12 cellular contexts compared by ENCODE assay signal in genomic region chr2:241902357-241902991, GRCh38. TPM values are rescaled to one million over a fixed set of nuclear protein-coding genes. Genes with fewer than 3 reads are reported as not detected.
DNase-seq lines count a peak whose midpoint lies in the region; ATAC-seq and TF ChIP-seq lines count a peak whose summit lies in the region.
"Had no signal": no experiment of that assay in that cellular context is flagged by ENCODE, and none has a peak within 500 bp of the region (broad histone marks: within the 10 kb centered on the region; RNA-seq: fewer than 3 reads in every experiment).

No MANE protein-coding gene starts in this region.

- H3K27me3 ChIP-seq in upper lobe of right lung: no peaks in the 10 kb centered on the region

- no peaks in the 10 kb centered on the region for H3K36me3 ChIP-seq in upper lobe of right lung
- H3K36me3 ChIP-seq: tibial artery had no signal

- H3K27me3 Mint-ChIP-seq in activated naive CD8-positive, alpha-beta T cell treated with anti-CD3 and anti-CD28 coated beads, Interleukin-2, amount 10 ng/mL, durations not matched to agents 7 days and 5 days: no peaks in the 10 kb centered on the region
- no peaks in the 10 kb centered on the region for H3K27me3 Mint-ChIP-seq in activated naive CD8-positive, alpha-beta T cell treated with anti-CD3 and anti-CD28 coated beads, Interleukin-2, amount 50 U/mL, for 24 hours
- H3K27me3 Mint-ChIP-seq in chondrocyte (ENCODE audit: low read depth): peaks cover 3% of the 10 kb centered on the region

- H3K9me3 Mint-ChIP-seq in activated naive CD8-positive, alpha-beta T cell treated with anti-CD3 and anti-CD28 coated beads, Interleukin-2, amount 10 ng/mL, durations not matched to agents 7 days and 5 days: no peaks in the 10 kb centered on the region
- H3K9me3 Mint-ChIP-seq in activated naive CD8-positive, alpha-beta T cell treated with anti-CD3 and anti-CD28 coated beads, Interleukin-2, amount 50 U/mL, for 24 hours: no peaks in the 10 kb centered on the region
- H3K9me3 Mint-ChIP-seq in chondrocyte (ENCODE audit: low read depth): no peaks in the 10 kb centered on the region

- no peak overlapping the region for H3K4me3 ChIP-seq in upper lobe of right lung

- H3K4me3 Mint-ChIP-seq in activated naive CD8-positive, alpha-beta T cell treated with anti-CD3 and anti-CD28 coated beads, Interleukin-2, amount 10 ng/mL, durations not matched to agents 7 days and 5 days: no peak overlapping the region
- H3K4me3 Mint-ChIP-seq in activated naive CD8-positive, alpha-beta T cell treated with anti-CD3 and anti-CD28 coated beads, Interleukin-2, amount 50 U/mL, for 24 hours: no peak overlapping the region
- H3K4me3 Mint-ChIP-seq in chondrocyte (ENCODE audit: unreplicated experiment): no peak overlapping the region

- TF ChIP-seq CTCF in chondrocyte (IDR thresholded peaks at IDR 0.05) (no peak), upper lobe of right lung (IDR thresholded peaks at IDR 0.05) (no peak)

- no peak for ATAC-seq in activated naive CD8-positive, alpha-beta T cell treated with anti-CD3 and anti-CD28 coated beads, Interleukin-2, amount 10 ng/mL, durations not matched to agents 7 days and 5 days (ENCODE audit: low read depth)
- ATAC-seq in activated naive CD8-positive, alpha-beta T cell treated with anti-CD3 and anti-CD28 coated beads, Interleukin-2, amount 50 U/mL, for 24 hours: no peak
- no peak for ATAC-seq in upper lobe of right lung
- no peak for ATAC-seq in HG03442 (IDR thresholded peaks at IDR 0.05; ENCODE audit: unreplicated experiment)
- no peak for ATAC-seq in GM18870 (IDR thresholded peaks at IDR 0.05; ENCODE audit: unreplicated experiment)

- peak; percentile 25 for DNase-seq in activated naive CD8-positive, alpha-beta T cell treated with anti-CD3 and anti-CD28 coated beads, Interleukin-2, amount 10 ng/mL, durations not matched to agents 7 days and 5 days
- DNase-seq in activated naive CD8-positive, alpha-beta T cell treated with anti-CD3 and anti-CD28 coated beads, Interleukin-2, amount 50 U/mL, for 24 hours: no peak
- DNase-seq in chondrocyte (ENCODE audit: low spot score) (peak; percentile 89), mesenteric fat pad (ENCODE audit: low spot score) (peak; percentile 81), upper lobe of right lung (peak; percentile 62), NCI-H2196 treated with DMSO at 0.1 percent for 48 hours (lab: John Stamatoyannopoulos, UW; ENCODE audit: unreplicated experiment) (no peak)
- DNase-seq: effector memory CD4-positive, alpha-beta T cell; foreskin keratinocyte; tibial artery had no signal

- H3K9me3 ChIP-seq in upper lobe of right lung: no peaks in the 10 kb centered on the region
- H3K9me3 ChIP-seq: tibial artery had no signal

- intact Hi-C loops in upper lobe of right lung (cut with DNase I): no loop called here

- no peak overlapping the region for H3K27ac ChIP-seq in upper lobe of right lung
- H3K27ac ChIP-seq: foreskin keratinocyte, tibial artery had no signal

- POLR2A ChIA-PET in activated naive CD8-positive, alpha-beta T cell treated with anti-CD3 and anti-CD28 coated beads, Interleukin-2, amount 10 ng/mL, durations not matched to agents 7 days and 5 days (lab: Charles Lee): no interaction called here

- no peaks in the 10 kb centered on the region for H3K4me1 ChIP-seq in upper lobe of right lung

- no peaks in the 10 kb centered on the region for H3K36me3 Mint-ChIP-seq in activated naive CD8-positive, alpha-beta T cell treated with anti-CD3 and anti-CD28 coated beads, Interleukin-2, amount 10 ng/mL, durations not matched to agents 7 days and 5 days
- peaks cover 3% of the 10 kb centered on the region for H3K36me3 Mint-ChIP-seq in activated naive CD8-positive, alpha-beta T cell treated with anti-CD3 and anti-CD28 coated beads, Interleukin-2, amount 50 U/mL, for 24 hours (ENCODE audit: low read depth)
- H3K36me3 Mint-ChIP-seq in chondrocyte (ENCODE audit: low read depth): no peaks in the 10 kb centered on the region

- no peaks in the 10 kb centered on the region for H3K4me1 Mint-ChIP-seq in activated naive CD8-positive, alpha-beta T cell treated with anti-CD3 and anti-CD28 coated beads, Interleukin-2, amount 10 ng/mL, durations not matched to agents 7 days and 5 days
- no peaks in the 10 kb centered on the region for H3K4me1 Mint-ChIP-seq in activated naive CD8-positive, alpha-beta T cell treated with anti-CD3 and anti-CD28 coated beads, Interleukin-2, amount 50 U/mL, for 24 hours
- H3K4me1 Mint-ChIP-seq in chondrocyte (ENCODE audit: low read depth): peaks cover 19% of the 10 kb centered on the region

- no peak overlapping the region for H3K27ac Mint-ChIP-seq in activated naive CD8-positive, alpha-beta T cell treated with anti-CD3 and anti-CD28 coated beads, Interleukin-2, amount 10 ng/mL, durations not matched to agents 7 days and 5 days
- no peak overlapping the region for H3K27ac Mint-ChIP-seq in activated naive CD8-positive, alpha-beta T cell treated with anti-CD3 and anti-CD28 coated beads, Interleukin-2, amount 50 U/mL, for 24 hours
- H3K27ac Mint-ChIP-seq in chondrocyte (ENCODE audit: unreplicated experiment): no peak overlapping the region

RNA-seq across cellular contexts. Expression of gene RTP5, which starts 32.9 kb away (rescaled TPM):
- under 1 TPM; 0.53 to 0.60 TPM for total RNA-seq in activated naive CD8-positive, alpha-beta T cell treated with anti-CD3 and anti-CD28 coated beads, Interleukin-2, amount 10 ng/mL, durations not matched to agents 7 days and 5 days
- total RNA-seq in chondrocyte (not detected in 3 replicates), mesenteric fat pad (not detected), upper lobe of right lung (not detected)
- total RNA-seq: foreskin keratinocyte, skeletal muscle tissue had no signal

RNA-seq across cellular contexts. Expression of gene PDCD1, which starts 43.8 kb away (rescaled TPM):
- total RNA-seq in activated naive CD8-positive, alpha-beta T cell treated with anti-CD3 and anti-CD28 coated beads, Interleukin-2, amount 10 ng/mL, durations not matched to agents 7 days and 5 days: 1 to 10 TPM; 5.4 to 6.6 TPM
- total RNA-seq in chondrocyte: not detected in 3 replicates
- 0.42 TPM for total RNA-seq in mesenteric fat pad
- 1.8 TPM for total RNA-seq in upper lobe of right lung
- total RNA-seq: foreskin keratinocyte, skeletal muscle tissue had no signal

Comparison
In these comparisons a context has a peak if more than half of its experiments do, and no peak if none do; other contexts are left out.
1. DNase-seq: peak in activated naive CD8-positive, alpha-beta T cell treated with anti-CD3 and anti-CD28 coated beads, Interleukin-2, amount 10 ng/mL, durations not matched to agents 7 days and 5 days (single experiment), chondrocyte (single experiment), mesenteric fat pad (single experiment) and upper lobe of right lung (single experiment); none in activated naive CD8-positive, alpha-beta T cell treated with anti-CD3 and anti-CD28 coated beads, Interleukin-2, amount 50 U/mL, for 24 hours (single experiment) and NCI-H2196 treated with DMSO at 0.1 percent for 48 hours (single experiment).